Comparison of ENCODE assay signal across 7 cellular contexts in genomic region chr11:83156996-83157754, GRCh38. TPM values are rescaled to one million over a fixed set of nuclear protein-coding genes. Genes with fewer than 3 reads are reported as not detected.
DNase-seq lines count a peak whose midpoint lies in the region; ATAC-seq and TF ChIP-seq lines count a peak whose summit lies in the region.

TSS of gene PCF11 (plus strand) at chr11:83157131. CDS start at chr11:83157440, 309 bp downstream.

- in situ Hi-C loops in endometrial microvascular endothelial cells (cut with HindIII; ENCODE audit: inconsistent ontology term, low pct_unique_long_range_greater_than_20kb, low sequenced_read_pairs) = loop anchor here (25.0 kb wide), 2 partner anchors 95 to 245 kb away; partner anchors contain the start of genes DDIAS, PRCP and RAB30

- peaks cover 4 to 10% of the 10 kb centered on the region in 2 donors for H3K36me3 ChIP-seq in muscle layer of duodenum (ENCODE audit: control insufficient read depth in 1 of 2, insufficient read depth in 2 of 2, low read length in 2 of 2)

- no peak for DNase-seq in NCI-H1105 treated with DMSO at 0.1 percent for 48 hours (lab: John Stamatoyannopoulos, UW)
- DNase-seq in NCI-H69 (lab: John Stamatoyannopoulos, UW) = no peak

- H3K27me3 ChIP-seq in muscle layer of duodenum (ENCODE audit: low read depth, low read length) = no peaks in the 10 kb centered on the region

- H3K4me3 ChIP-seq in muscle layer of duodenum (ENCODE audit: low read depth in 1 of 2, low read length in 2 of 2) = peak within 1 kb of the TSS; percentile 87 to 93

- H3K9me3 ChIP-seq in muscle layer of duodenum (ENCODE audit: control insufficient read depth in 1 of 2, low read length in 2 of 2) = no peaks in the 10 kb centered on the region

- peak within 1 kb of the TSS; percentile 100 for H3K27ac ChIP-seq in muscle layer of duodenum (ENCODE audit: low read length)

- H3K4me1 ChIP-seq in muscle layer of duodenum (ENCODE audit: control insufficient read depth in 1 of 2, insufficient read depth in 2 of 2, low read length in 2 of 2) = peaks cover 0 to 25% of the 10 kb centered on the region in 2 donors

- ATAC-seq in GM18867 (IDR thresholded peaks at IDR 0.05; ENCODE audit: unreplicated experiment) (peak; percentile 7), HG02852 (IDR thresholded peaks at IDR 0.05; ENCODE audit: unreplicated experiment) (peak; percentile 5), SK-N-SH treated with all-trans-retinoic acid at 6 μM for 48 hours (peak; percentile 19)

TF ChIP-seq in SK-N-SH treated with all-trans-retinoic acid at 6 μM for 48 hours, 23 proteins besides CTCF, POLR2A, EP300 and RAD21:
- TF ChIP-seq CREB5 (CRISPR knock-in tag; IDR thresholded peaks at IDR 0.05; ENCODE audit: low read depth) (no peak), ZNF8 (CRISPR knock-in tag; IDR thresholded peaks at IDR 0.05) (0 out of 2 replicates have a peak, but pooled peaks have one; percentile 8), RARB (CRISPR knock-in tag; IDR thresholded peaks at IDR 0.05) (no peak), ESRRG (CRISPR knock-in tag; IDR thresholded peaks at IDR 0.05) (0 out of 2 replicates have a peak, but pooled peaks have one; percentile 24), ZNF70 (CRISPR knock-in tag; IDR thresholded peaks at IDR 0.05) (0 out of 2 replicates have a peak, but pooled peaks have one; percentile 30)
TF ChIP-seq in SK-N-SH treated with all-trans-retinoic acid at 6 μM for 48 hours: peak in this region for 3.

RNA-seq across cellular contexts. Expression of gene PCF11, which starts in this region (rescaled TPM):
- 23.9 TPM for total RNA-seq in endometrial microvascular endothelial cells (ENCODE audit: inconsistent ontology term)
